In genomic region chr2:45610281-45611019, GRCh38 we compare ENCODE assay signal across 1 cellular context.
TF ChIP-seq lines count a peak whose summit lies in the region.

No MANE protein-coding gene starts in this region.

TF ChIP-seq in K562, 482 proteins besides CTCF, POLR2A, EP300 and RAD21 (continued from another document):
- no peak for TF ChIP-seq E2F8 (IDR thresholded peaks at IDR 0.05; ENCODE audit: low read depth, partially characterized antibody)
- TF ChIP-seq TRIM25 (IDR thresholded peaks at IDR 0.05; ENCODE audit: borderline replicate concordance), result no peak
- no peak for TF ChIP-seq FOXK1 (CRISPR knock-in tag; IDR thresholded peaks at IDR 0.05; ENCODE audit: borderline replicate concordance)
- TF ChIP-seq PURB (CRISPR knock-in tag; IDR thresholded peaks at IDR 0.05; ENCODE audit: low read depth), result no peak
- peak in 1 of 2 experiments; percentile 19; a peak in 1 of 4 replicates for TF ChIP-seq MAZ (CRISPR knock-in tag; conservative IDR thresholded peaks at IDR 0.05 in 1 of 2, IDR thresholded peaks at IDR 0.05 in 1 of 2)
- no peak for TF ChIP-seq LEF1 (IDR thresholded peaks at IDR 0.05)
- TF ChIP-seq ZNF589 (CRISPR knock-in tag; IDR thresholded peaks at IDR 0.05; ENCODE audit: low read depth), result 0 out of 2 replicates have a peak, but pooled peaks have one; percentile 54
- TF ChIP-seq PTBP1 (IDR thresholded peaks at IDR 0.05; ENCODE audit: low read depth, low read length), result no peak
- TF ChIP-seq CEBPZ (IDR thresholded peaks at IDR 0.05; ENCODE audit: borderline replicate concordance, low read depth, low read length), result no peak
- TF ChIP-seq ZNF23 (CRISPR knock-in tag; IDR thresholded peaks at IDR 0.05), result no peak
- no peak for TF ChIP-seq ZNF224 (CRISPR knock-in tag; IDR thresholded peaks at IDR 0.05)
- TF ChIP-seq HNRNPH1 (optimal IDR thresholded peaks at IDR 0.05; ENCODE audit: low read depth, low read length), result no peak
- no peak for TF ChIP-seq SMAD2 (IDR thresholded peaks at IDR 0.05; ENCODE audit: low read depth, low read length)
- TF ChIP-seq PCBP1 (IDR thresholded peaks at IDR 0.05; ENCODE audit: low read depth, low read length, poor library complexity, severe bottlenecking), result no peak
- TF ChIP-seq MITF (IDR thresholded peaks at IDR 0.05), result peak; percentile 73
- TF ChIP-seq HNRNPUL1 (IDR thresholded peaks at IDR 0.05; ENCODE audit: low read length), result no peak
- TF ChIP-seq CREB1 (IDR thresholded peaks at IDR 0.05), result no peak
- TF ChIP-seq CREB1 (CRISPR knock-in tag; IDR thresholded peaks at IDR 0.05), result 0 out of 2 replicates have a peak, but pooled peaks have one; percentile 9
- TF ChIP-seq TEAD2 (tag; IDR thresholded peaks at IDR 0.05), result no peak
- TF ChIP-seq TAF9B (IDR thresholded peaks at IDR 0.05; ENCODE audit: partially characterized antibody), result peak; percentile 20
- no peak for TF ChIP-seq NFXL1 (CRISPR knock-in tag; IDR thresholded peaks at IDR 0.05)
- no peak for TF ChIP-seq ZNF76 (CRISPR knock-in tag; IDR thresholded peaks at IDR 0.05; ENCODE audit: borderline replicate concordance)
- TF ChIP-seq ARID1B (IDR thresholded peaks at IDR 0.05), result 0 out of 2 replicates have a peak, but pooled peaks have one; percentile 19
- peak; percentile 20; the same call in 1 of the 2 replicates for TF ChIP-seq CREM (IDR thresholded peaks at IDR 0.05; ENCODE audit: low read depth)
- no peak for TF ChIP-seq DNMT1 (IDR thresholded peaks at IDR 0.05)
- TF ChIP-seq E2F3 (CRISPR knock-in tag; IDR thresholded peaks at IDR 0.05), result no peak
- no peak for TF ChIP-seq MCM5 (IDR thresholded peaks at IDR 0.05; ENCODE audit: low read depth)
- no peak for TF ChIP-seq CGGBP1 (CRISPR knock-in tag; IDR thresholded peaks at IDR 0.05)
- no peak for TF ChIP-seq POLR3A (IDR thresholded peaks at IDR 0.05; ENCODE audit: borderline replicate concordance, extremely low read depth, insufficient read depth, insufficient read length)
- TF ChIP-seq CTBP1 (IDR thresholded peaks at IDR 0.05; ENCODE audit: borderline replicate concordance), result no peak
- no peak for TF ChIP-seq SNAPC5 (CRISPR knock-in tag; IDR thresholded peaks at IDR 0.05)
